Comparison of ENCODE assay signal across 33 cellular contexts in genomic region chr12:83052890-83053541, GRCh38.
"Had no signal": no experiment of that assay in that cellular context is flagged by ENCODE, and none has a peak within 500 bp of the region (broad histone marks: within the 10 kb centered on the region; RNA-seq: fewer than 3 reads in every experiment).

No MANE protein-coding gene starts in this region.

- H3K4me3 ChIP-seq: MG63, Peyer's patch had no signal

- H3K27me3 Mint-ChIP-seq: activated B cell treated with CpG ODN at 0.5 μM for 24 hours; activated CD4-positive, alpha-beta memory T cell treated with anti-CD3 and anti-CD28 coated beads, Interleukin-2, amount 10 ng/mL, durations not matched to agents 7 days and 5 days; activated CD8-positive, alpha-beta memory T cell treated with anti-CD3 and anti-CD28 coated beads, Interleukin-2, amount 10 ng/mL, durations not matched to agents 7 days and 5 days; activated naive CD8-positive, alpha-beta T cell; activated naive CD8-positive, alpha-beta T cell treated with anti-CD3 and anti-CD28 coated beads, Interleukin-2, amount 50 U/mL, for 24 hours; activated T-cell treated with anti-CD3 and anti-CD28 coated beads, Interleukin-2, amount 50 U/mL, for 24 hours; IgD-negative memory B cell had no signal

- H3K4me1 ChIP-seq: Peyer's patch had no signal

- H3K36me3 ChIP-seq: brain microvascular endothelial cell, MG63, Peyer's patch had no signal

- H3K4me1 Mint-ChIP-seq: activated B cell treated with CpG ODN at 0.5 μM for 24 hours; activated CD4-positive, alpha-beta memory T cell treated with anti-CD3 and anti-CD28 coated beads, Interleukin-2, amount 10 ng/mL, durations not matched to agents 7 days and 5 days; activated CD8-positive, alpha-beta memory T cell treated with anti-CD3 and anti-CD28 coated beads, Interleukin-2, amount 10 ng/mL, durations not matched to agents 7 days and 5 days; activated naive CD8-positive, alpha-beta T cell treated with anti-CD3 and anti-CD28 coated beads, Interleukin-2, amount 50 U/mL, for 24 hours; IgD-negative memory B cell had no signal

- DNase-seq: activated B cell treated with CpG ODN at 0.5 μM for 24 hours; activated CD4-positive, alpha-beta memory T cell treated with anti-CD3 and anti-CD28 coated beads, Interleukin-2, amount 10 ng/mL, durations not matched to agents 7 days and 5 days; activated CD4-positive, alpha-beta T cell treated with anti-CD3 and anti-CD28 coated beads for 4 hours; activated CD4-positive, alpha-beta T cell treated with anti-CD3 and anti-CD28 coated beads, Interleukin-2, amount 50 U/mL, for 1 hour; activated CD4-positive, CD25-positive, alpha-beta regulatory T cell treated with anti-CD3 and anti-CD28 coated beads, Interleukin-2, amount 50 U/mL, for 72 hours; activated CD8-positive, alpha-beta memory T cell treated with anti-CD3 and anti-CD28 coated beads for 24 hours; activated CD8-positive, alpha-beta memory T cell treated with anti-CD3 and anti-CD28 coated beads, Interleukin-2, amount 10 ng/mL, durations not matched to agents 7 days and 5 days; activated gamma-delta T cell treated with Interleukin-2 at 50 U/mL for 16 hours; activated naive CD4-positive, alpha-beta T cell treated with anti-CD3 and anti-CD28 coated beads for 36 hours; activated naive CD8-positive, alpha-beta T cell treated with anti-CD3 and anti-CD28 coated beads, Interleukin-2, amount 50 U/mL, for 24 hours; activated T-cell treated with anti-CD3 and anti-CD28 coated beads, Interleukin-2, amount 50 U/mL, for 24 hours; anterior cingulate cortex; brain microvascular endothelial cell; central memory CD4-positive, alpha-beta T cell; Kasumi-1; KG1; MG63; NCI-H1048; NCI-H1105 treated with DMSO at 0.1 percent for 48 hours; NCI-H1436; NCI-H1694; NCI-H2029; NCI-H345; NCI-H524 treated with DMSO at 0.1 percent for 48 hours; PC-3; Peyer's patch; SIG-M5 had no signal

- H3K9me3 Mint-ChIP-seq: activated CD4-positive, alpha-beta memory T cell treated with anti-CD3 and anti-CD28 coated beads, Interleukin-2, amount 10 ng/mL, durations not matched to agents 7 days and 5 days; activated naive CD4-positive, alpha-beta T cell treated with anti-CD3 and anti-CD28 coated beads for 36 hours; activated naive CD8-positive, alpha-beta T cell treated with anti-CD3 and anti-CD28 coated beads, Interleukin-2, amount 50 U/mL, for 24 hours; activated T-helper 1 cell treated with anti-CD3 and anti-CD28 coated beads, Interleukin-12 subunit alpha, Interleukin-12 subunit beta, Interleukin-2, Interleukin-4 antibody, amounts not matched to agents 30 ng/mL and 10 ng/mL and 1 ng/mL, durations not matched to agents 14 hours and 24 hours and 36 hours had no signal

- H3K27ac ChIP-seq: brain microvascular endothelial cell, Peyer's patch, RWPE1, VCaP had no signal

- H3K27ac Mint-ChIP-seq: activated B cell treated with CpG ODN at 0.5 μM for 24 hours; activated CD4-positive, alpha-beta memory T cell treated with anti-CD3 and anti-CD28 coated beads, Interleukin-2, amount 10 ng/mL, durations not matched to agents 7 days and 5 days; activated CD8-positive, alpha-beta memory T cell treated with anti-CD3 and anti-CD28 coated beads, Interleukin-2, amount 10 ng/mL, durations not matched to agents 7 days and 5 days; activated naive CD4-positive, alpha-beta T cell treated with anti-CD3 and anti-CD28 coated beads for 36 hours; activated naive CD8-positive, alpha-beta T cell; activated naive CD8-positive, alpha-beta T cell treated with anti-CD3 and anti-CD28 coated beads, Interleukin-2, amount 50 U/mL, for 24 hours; activated T-cell treated with anti-CD3 and anti-CD28 coated beads, Interleukin-2, amount 50 U/mL, for 24 hours; activated T-helper 1 cell treated with anti-CD3 and anti-CD28 coated beads, Interleukin-12 subunit alpha, Interleukin-12 subunit beta, Interleukin-2, Interleukin-4 antibody, amounts not matched to agents 30 ng/mL and 10 ng/mL and 1 ng/mL, durations not matched to agents 14 hours and 24 hours and 36 hours; IgD-negative memory B cell had no signal

- ATAC-seq: activated CD8-positive, alpha-beta memory T cell treated with anti-CD3 and anti-CD28 coated beads, Interleukin-2, amount 10 ng/mL, durations not matched to agents 7 days and 5 days; activated naive CD8-positive, alpha-beta T cell treated with anti-CD3 and anti-CD28 coated beads, Interleukin-2, amount 50 U/mL, for 24 hours; PC-3; Right ventricle myocardium inferior had no signal

- H3K27me3 ChIP-seq: brain microvascular endothelial cell, MG63, Peyer's patch had no signal

- H3K4me3 Mint-ChIP-seq: activated B cell treated with CpG ODN at 0.5 μM for 24 hours; activated CD4-positive, alpha-beta memory T cell treated with anti-CD3 and anti-CD28 coated beads, Interleukin-2, amount 10 ng/mL, durations not matched to agents 7 days and 5 days; activated CD8-positive, alpha-beta memory T cell treated with anti-CD3 and anti-CD28 coated beads, Interleukin-2, amount 10 ng/mL, durations not matched to agents 7 days and 5 days; activated naive CD4-positive, alpha-beta T cell treated with anti-CD3 and anti-CD28 coated beads for 36 hours; activated naive CD8-positive, alpha-beta T cell; activated naive CD8-positive, alpha-beta T cell treated with anti-CD3 and anti-CD28 coated beads, Interleukin-2, amount 50 U/mL, for 24 hours; activated T-cell treated with anti-CD3 and anti-CD28 coated beads, Interleukin-2, amount 50 U/mL, for 24 hours; activated T-helper 1 cell treated with anti-CD3 and anti-CD28 coated beads, Interleukin-12 subunit alpha, Interleukin-12 subunit beta, Interleukin-2, Interleukin-4 antibody, amounts not matched to agents 30 ng/mL and 10 ng/mL and 1 ng/mL, durations not matched to agents 14 hours and 24 hours and 36 hours; IgD-negative memory B cell had no signal
